ENCODE assay signal across 8 cellular contexts in the genomic region with DNA sequence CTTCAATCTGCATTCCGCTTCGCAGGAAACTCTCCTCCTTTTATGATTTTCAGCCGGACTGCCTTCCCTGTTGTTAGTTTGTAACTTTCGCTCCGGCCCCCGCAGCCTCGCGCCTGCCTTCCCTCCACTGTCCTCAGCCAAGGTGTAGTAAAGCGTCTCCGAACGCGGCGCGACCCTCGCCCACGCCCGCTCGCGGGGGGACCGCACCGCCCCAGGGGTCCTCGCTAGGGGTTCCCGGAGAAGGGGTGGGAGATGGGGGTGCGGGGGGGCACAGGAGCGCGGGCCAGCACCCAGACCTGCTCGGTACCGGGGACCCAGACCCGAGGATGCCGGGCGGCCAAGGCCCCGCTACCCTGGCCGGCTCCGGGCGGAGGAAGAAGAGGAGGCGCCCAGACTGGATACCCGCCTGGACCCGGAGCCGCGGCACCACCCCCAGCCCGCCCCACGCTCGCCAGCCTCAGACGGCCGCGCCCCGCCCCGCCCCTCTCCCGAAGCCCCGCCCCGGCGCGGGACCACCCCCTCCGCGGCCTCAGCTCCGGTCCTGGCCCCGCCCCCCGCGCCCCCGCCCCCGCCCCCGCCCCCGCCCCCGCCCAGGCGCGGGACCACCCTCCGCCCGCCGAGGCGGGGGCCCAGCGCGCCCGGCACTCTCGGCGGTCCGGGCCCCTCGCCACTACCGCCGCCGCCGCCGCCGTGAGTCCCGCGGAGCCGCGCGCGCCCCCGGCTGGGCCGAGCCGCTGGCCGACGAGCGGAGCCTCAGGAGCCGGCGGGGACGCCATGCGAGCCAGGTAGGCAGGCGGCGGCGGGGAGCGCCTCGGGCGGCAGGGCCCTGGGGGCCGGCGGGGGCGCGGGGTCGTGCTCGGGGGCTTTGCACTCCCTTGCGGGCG. TPM values are rescaled to one million over a fixed set of nuclear protein-coding genes. Genes with fewer than 3 reads are reported as not detected.
A peak's percentile ranks its signal among the peaks of the same experiment; 100 is the strongest.
DNase-seq lines count a peak whose midpoint lies in the region; ATAC-seq and TF ChIP-seq lines count a peak whose summit lies in the region.

A gene with protein sequence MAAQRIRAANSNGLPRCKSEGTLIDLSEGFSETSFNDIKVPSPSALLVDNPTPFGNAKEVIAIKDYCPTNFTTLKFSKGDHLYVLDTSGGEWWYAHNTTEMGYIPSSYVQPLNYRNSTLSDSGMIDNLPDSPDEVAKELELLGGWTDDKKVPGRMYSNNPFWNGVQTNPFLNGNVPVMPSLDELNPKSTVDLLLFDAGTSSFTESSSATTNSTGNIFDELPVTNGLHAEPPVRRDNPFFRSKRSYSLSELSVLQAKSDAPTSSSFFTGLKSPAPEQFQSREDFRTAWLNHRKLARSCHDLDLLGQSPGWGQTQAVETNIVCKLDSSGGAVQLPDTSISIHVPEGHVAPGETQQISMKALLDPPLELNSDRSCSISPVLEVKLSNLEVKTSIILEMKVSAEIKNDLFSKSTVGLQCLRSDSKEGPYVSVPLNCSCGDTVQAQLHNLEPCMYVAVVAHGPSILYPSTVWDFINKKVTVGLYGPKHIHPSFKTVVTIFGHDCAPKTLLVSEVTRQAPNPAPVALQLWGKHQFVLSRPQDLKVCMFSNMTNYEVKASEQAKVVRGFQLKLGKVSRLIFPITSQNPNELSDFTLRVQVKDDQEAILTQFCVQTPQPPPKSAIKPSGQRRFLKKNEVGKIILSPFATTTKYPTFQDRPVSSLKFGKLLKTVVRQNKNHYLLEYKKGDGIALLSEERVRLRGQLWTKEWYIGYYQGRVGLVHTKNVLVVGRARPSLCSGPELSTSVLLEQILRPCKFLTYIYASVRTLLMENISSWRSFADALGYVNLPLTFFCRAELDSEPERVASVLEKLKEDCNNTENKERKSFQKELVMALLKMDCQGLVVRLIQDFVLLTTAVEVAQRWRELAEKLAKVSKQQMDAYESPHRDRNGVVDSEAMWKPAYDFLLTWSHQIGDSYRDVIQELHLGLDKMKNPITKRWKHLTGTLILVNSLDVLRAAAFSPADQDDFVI (plus strand): TSS at position 632 of the 884 bp plus-strand sequence. CDS start 82,986 bp downstream, outside the sequence.

- H3K27ac ChIP-seq in coronary artery: peak within 1 kb of the TSS; percentile 78 to 85
- H3K27ac ChIP-seq in Karpas-422 (ENCODE audit: low read length): no peak within 1 kb of the TSS

- TF ChIP-seq CTCF in BE2C (IDR thresholded peaks at IDR 0.05; ENCODE audit: low read depth, low read length) (no peak), coronary artery (IDR thresholded peaks at IDR 0.05) (no peak)

- no peak within 1 kb of the TSS for H3K4me2 ChIP-seq in Karpas-422 (ENCODE audit: low read depth, low read length, poor library complexity, severe bottlenecking)

- H3K27me3 ChIP-seq in BE2C (no peaks in the 10 kb centered on the region), Karpas-422 (ENCODE audit: low read length) (no peaks in the 10 kb centered on the region)

- H3K36me3 ChIP-seq in BE2C (no peaks in the 10 kb centered on the region), Karpas-422 (ENCODE audit: insufficient read depth, low read length) (no peaks in the 10 kb centered on the region)

- H3K4me3 ChIP-seq in BE2C (ENCODE audit: low read depth, low read length): peak within 1 kb of the TSS; percentile 81
- peak within 1 kb of the TSS; percentile 92 for H3K4me3 ChIP-seq in coronary artery
- H3K4me3 ChIP-seq in Karpas-422 (ENCODE audit: low read length): no peak within 1 kb of the TSS

- ATAC-seq in GM19463 (IDR thresholded peaks at IDR 0.05; ENCODE audit: unreplicated experiment): no peak

- H2AFZ ChIP-seq in Karpas-422 (ENCODE audit: low read length): no peak within 1 kb of the TSS

- H3K79me2 ChIP-seq in Karpas-422 (ENCODE audit: low read length): no peaks in the 10 kb centered on the region

- H3K9me3 ChIP-seq in BE2C: no peaks in the 10 kb centered on the region
- H3K9me3 ChIP-seq in Karpas-422 (ENCODE audit: low read length): no peaks in the 10 kb centered on the region

- H3K4me1 ChIP-seq in BE2C: peaks cover 19% of the 10 kb centered on the region
- H3K4me1 ChIP-seq in Karpas-422 (ENCODE audit: low read length): no peaks in the 10 kb centered on the region

- H3K9ac ChIP-seq in Karpas-422 (ENCODE audit: low read length): no peak within 1 kb of the TSS

- no peaks in the 10 kb centered on the region for H4K20me1 ChIP-seq in Karpas-422 (ENCODE audit: insufficient read depth, low read depth, low read length)

- DNase-seq in BE2C (peak; percentile 91), HuH-7 (ENCODE audit: low spot score) (peak; percentile 79), T1000 (lab: John Stamatoyannopoulos, UW) (peak; percentile 72), coronary artery (ENCODE audit: low spot score) (peak; percentile 83), kidney glomerular epithelial cell (lab: John Stamatoyannopoulos, UW) (peak; percentile 57), Karpas-422 (no peak)
- DNase-seq in stimulated activated CD4-positive, alpha-beta T cell treated with anti-CD3 and anti-CD28 coated beads, Interleukin-12 subunit alpha, Interleukin-12 subunit beta, amount 100 ng/mL, for 4 hours: peak; percentile 52

- H3K9me2 ChIP-seq in Karpas-422 (replicated peaks; ENCODE audit: insufficient read depth, low read length): no peaks in the 10 kb centered on the region

RNA-seq across cellular contexts. Expression of the gene that starts here (rescaled TPM):
- polyA plus RNA-seq in BE2C (2012; ENCODE audit: insufficient read depth, insufficient read length, low read depth): 9.0 TPM
- total RNA-seq in Karpas-422 (2014; rRNA removed; shearing (Covaris generic); ENCODE audit: low replicate concordance): not detected in 2 replicates
